Comparison of ENCODE assay signal across 1 cellular context in the genomic region with DNA sequence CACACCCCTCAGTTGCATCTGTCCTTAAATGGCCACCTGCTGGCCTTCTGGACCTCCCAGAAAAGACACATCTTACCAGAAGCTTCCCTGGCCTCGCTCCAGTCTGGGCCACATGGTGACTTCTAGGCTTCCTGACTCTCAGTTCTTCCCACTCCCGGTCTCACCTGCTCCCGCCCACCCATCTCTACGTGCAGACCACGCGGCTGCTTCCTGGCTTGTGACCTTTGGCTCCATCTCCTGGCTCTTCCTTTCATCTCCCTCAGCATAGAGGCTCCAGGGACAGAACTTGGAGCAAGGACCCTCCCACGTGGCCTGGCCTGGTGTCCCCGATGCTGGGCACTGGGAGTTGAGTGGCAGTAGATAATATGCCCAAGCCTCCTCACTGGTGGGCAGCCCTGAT.
TF ChIP-seq lines count a peak whose summit lies in the region.

No MANE protein-coding gene starts in this region.

TF ChIP-seq in HepG2, 621 proteins besides CTCF, POLR2A, EP300 and RAD21 (continued from another document):
- TF ChIP-seq ZNF280D (CRISPR knock-in tag; IDR thresholded peaks at IDR 0.05) (peak; percentile 96), ATRX (CRISPR knock-in tag; IDR thresholded peaks at IDR 0.05; ENCODE audit: borderline replicate concordance) (no peak), NPAS2 (CRISPR knock-in tag; IDR thresholded peaks at IDR 0.05; ENCODE audit: borderline replicate concordance) (no peak), FOSL2 (CRISPR knock-in tag; IDR thresholded peaks at IDR 0.05) (peak; percentile 55; the same call in 1 of the 2 replicates), SP4 (CRISPR knock-in tag; IDR thresholded peaks at IDR 0.05) (peak; percentile 70), ZNF326 (CRISPR knock-in tag; IDR thresholded peaks at IDR 0.05; ENCODE audit: borderline replicate concordance) (no peak), EZH2 (conservative IDR thresholded peaks at IDR 0.05; ENCODE audit: low read depth, low read length) (no peak), FOXP1 (IDR thresholded peaks at IDR 0.05) (no peak), FOXP1 (CRISPR knock-in tag; IDR thresholded peaks at IDR 0.05) (0 out of 2 replicates have a peak, but pooled peaks have one; percentile 11), MAFG (CRISPR knock-in tag; IDR thresholded peaks at IDR 0.05) (no peak), ZNF773 (CRISPR knock-in tag; IDR thresholded peaks at IDR 0.05; ENCODE audit: borderline replicate concordance) (peak; percentile 88; the same call in 1 of the 2 replicates), ZFP36 (IDR thresholded peaks at IDR 0.05; ENCODE audit: borderline replicate concordance, low read depth, low read length, partially characterized antibody) (no peak), POLR2AphosphoS5 (IDR thresholded peaks at IDR 0.05; ENCODE audit: low read depth, low read length) (no peak), SIX4 (CRISPR knock-in tag; IDR thresholded peaks at IDR 0.05) (peak; percentile 74), HDAC6 (IDR thresholded peaks at IDR 0.05; ENCODE audit: low read depth, low read length) (no peak), ZNF83 (CRISPR knock-in tag; IDR thresholded peaks at IDR 0.05; ENCODE audit: borderline replicate concordance) (peak; percentile 96), ZNF709 (CRISPR knock-in tag; IDR thresholded peaks at IDR 0.05) (peak; percentile 98), SP140L (CRISPR knock-in tag; IDR thresholded peaks at IDR 0.05; ENCODE audit: borderline replicate concordance) (no peak)
